Comparison of ENCODE assay signal across 8 cellular contexts in the genomic region with DNA sequence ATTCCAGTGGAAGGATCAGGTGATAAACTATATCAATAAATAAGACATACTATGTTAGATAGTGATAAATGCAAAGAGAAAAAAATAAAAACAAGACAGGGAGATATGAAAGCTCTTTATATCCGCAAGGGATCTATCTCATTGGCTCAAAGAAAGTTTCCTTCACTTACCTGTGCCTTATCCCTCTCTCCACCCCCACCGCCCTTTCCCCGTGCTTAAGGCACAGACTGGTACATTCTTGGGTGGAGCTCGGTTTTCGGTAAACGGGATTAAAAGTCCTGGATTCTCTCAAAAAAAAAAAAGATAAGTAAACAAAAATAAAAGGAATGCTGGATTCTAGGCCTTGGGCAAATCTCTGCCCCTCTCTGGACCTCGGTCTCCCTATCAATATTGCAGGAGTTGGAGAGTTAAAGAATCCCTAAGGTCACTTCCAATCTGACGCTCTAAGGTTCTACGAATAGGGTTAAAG. TPM values are rescaled to one million over a fixed set of nuclear protein-coding genes. Genes with fewer than 3 reads are reported as not detected.
DNase-seq lines count a peak whose midpoint lies in the region; ATAC-seq, FAIRE-seq and TF ChIP-seq lines count a peak whose summit lies in the region.

No MANE protein-coding gene starts in this region.

- no peak overlapping the region for H2BK5ac ChIP-seq in trophoblast cell (ENCODE audit: low read depth, low read length, poor library complexity)

- no peak for FAIRE-seq in endothelial cell of umbilical vein (lab: Jason Lieb, UNC)

- H3K36me3 ChIP-seq in PC-9 (ENCODE audit: low read depth) (no peaks in the 10 kb centered on the region), endothelial cell of umbilical vein (ENCODE audit: control insufficient read depth in 2 of 2, extremely low read depth in 1 of 2, insufficient read depth in 2 of 2, low read length in 2 of 2) (no peaks in the 10 kb centered on the region), trophoblast cell (ENCODE audit: control insufficient read depth in 1 of 2, insufficient read depth in 2 of 2, low read length in 2 of 2) (peaks cover 0 to 6% of the 10 kb centered on the region in 2 experiments)

- intact Hi-C loops in PC-9 (cut with micrococcal nuclease; ENCODE audit: unreplicated experiment): loop anchor here (2.0 to 10.0 kb wide), 7 partner anchors 33 to 619 kb away; a partner anchor contains a TSS
- intact Hi-C loops in endothelial cell of umbilical vein (cut with micrococcal nuclease): loop anchor here (1.0 to 10.0 kb wide), 3 partner anchors 77 to 319 kb away; a partner anchor contains a TSS

- H2BK12ac ChIP-seq in trophoblast cell (ENCODE audit: low read length): no peak overlapping the region

- dilution Hi-C loops in endothelial cell of umbilical vein (cut with MboI; ENCODE audit: extremely low pct_ligation_motif_present, low sequenced_read_pairs): no loop called here

- TF ChIP-seq CTCF in PC-9 (conservative IDR thresholded peaks at IDR 0.05) (no peak), endothelial cell of umbilical vein (IDR thresholded peaks at IDR 0.05; ENCODE audit: extremely low read depth in 1 of 2, insufficient read depth in 1 of 2, low read depth in 1 of 2, low read length in 2 of 2) (no peak)

- peaks cover 25% of the 10 kb centered on the region for H3F3A ChIP-seq in PC-9 (ENCODE audit: insufficient read depth, low read depth)

- H3K4me2 ChIP-seq in PC-9 (peak overlapping the region; percentile 93), endothelial cell of umbilical vein (ENCODE audit: insufficient read depth, low read length) (peak overlapping the region; percentile 68), trophoblast cell (ENCODE audit: low read length) (peak overlapping the region; percentile 71)

- no peak overlapping the region for H4K12ac ChIP-seq in trophoblast cell (ENCODE audit: low read depth, low read length)

- ATAC-seq in GM18867 (IDR thresholded peaks at IDR 0.05; ENCODE audit: unreplicated experiment) (no peak), GM18511 (IDR thresholded peaks at IDR 0.05; ENCODE audit: unreplicated experiment) (no peak)

- no peak overlapping the region for H4K91ac ChIP-seq in trophoblast cell (ENCODE audit: low read depth, low read length)

- no peak overlapping the region for H4K8ac ChIP-seq in trophoblast cell (ENCODE audit: low read depth, low read length)

- no peak overlapping the region for H2AK5ac ChIP-seq in trophoblast cell (ENCODE audit: low read length)

- H3K79me2 ChIP-seq in PC-9 (ENCODE audit: low read depth) (peaks cover 15% of the 10 kb centered on the region; the same call in 1 of the 2 replicates), endothelial cell of umbilical vein (ENCODE audit: control insufficient read depth, insufficient read depth, low read length) (peaks cover 11% of the 10 kb centered on the region), trophoblast cell (ENCODE audit: control insufficient read depth, insufficient read depth, low read length, poor library complexity) (peaks cover 3% of the 10 kb centered on the region)

- BruUV-seq in PC-9 (replicated peaks; lab: Mats Ljungman, UMichigan) (TSS peak; percentile 19), endothelial cell of umbilical vein (replicated peaks; lab: Mats Ljungman, UMichigan) (no TSS peak)

- H3K27me3 ChIP-seq in PC-9 (ENCODE audit: insufficient read depth, low read depth) (no peaks in the 10 kb centered on the region), endothelial cell of umbilical vein (ENCODE audit: control insufficient read depth in 2 of 2, insufficient read depth in 2 of 2, low read length in 2 of 2) (no peaks in the 10 kb centered on the region), trophoblast cell (ENCODE audit: insufficient read depth, low read length) (no peaks in the 10 kb centered on the region)

- no peak overlapping the region for H3K14ac ChIP-seq in trophoblast cell (ENCODE audit: low read length)

- H3K9me3 ChIP-seq in PC-9 (ENCODE audit: insufficient read depth, low read depth) (no peaks in the 10 kb centered on the region), endothelial cell of umbilical vein (replicated peaks; ENCODE audit: control insufficient read depth, insufficient read depth, low read length) (no peaks in the 10 kb centered on the region), trophoblast cell (ENCODE audit: insufficient read depth, low read depth, low read length) (no peaks in the 10 kb centered on the region)

- TF ChIP-seq POLR2A in endothelial cell of umbilical vein (IDR thresholded peaks at IDR 0.05; ENCODE audit: low read depth, low read length): no peak

- peaks cover 11% of the 10 kb centered on the region for H3K79me1 ChIP-seq in trophoblast cell (ENCODE audit: low read length)

- H3K18ac ChIP-seq in trophoblast cell (ENCODE audit: low read length): no peak overlapping the region

- H3K4me1 ChIP-seq in PC-9 (replicated peaks; ENCODE audit: insufficient read depth): peaks cover 17% of the 10 kb centered on the region
- peaks cover 24% of the 10 kb centered on the region for H3K4me1 ChIP-seq in endothelial cell of umbilical vein (ENCODE audit: control insufficient read depth, extremely low read depth, insufficient read depth, low read length)
- H3K4me1 ChIP-seq in trophoblast cell (ENCODE audit: control insufficient read depth in 1 of 2, insufficient read depth in 2 of 2, low read length in 2 of 2): peaks cover 5 to 6% of the 10 kb centered on the region in 2 experiments

- no peaks in the 10 kb centered on the region for H4K20me1 ChIP-seq in PC-9 (ENCODE audit: insufficient read depth)
- no peaks in the 10 kb centered on the region for H4K20me1 ChIP-seq in endothelial cell of umbilical vein (replicated peaks; ENCODE audit: control insufficient read depth, extremely low read depth, insufficient read depth, low read length)

- CTCF ChIA-PET in PC-9 (lab: Charles Lee): no interaction called here
- CTCF ChIA-PET in endothelial cell of umbilical vein (lab: Charles Lee): interaction anchor here (1.3 kb wide), 1 partner anchor 203 kb away, joined by 3 read pairs; no protein-coding TSS in a partner anchor

- POLR2A ChIA-PET in PC-9 (lab: Charles Lee; ENCODE audit: unreplicated experiment): interaction anchor here (0.5 to 1.3 kb wide), 3 partner anchors 90 to 372 kb away, joined by 3 to 35 read pairs (median 5); a partner anchor contains a TSS
- POLR2A ChIA-PET in endothelial cell of umbilical vein (lab: Charles Lee): no interaction called here

- no peaks in the 10 kb centered on the region for H3K9me1 ChIP-seq in endothelial cell of umbilical vein (replicated peaks; ENCODE audit: control insufficient read depth, extremely low read depth, insufficient read depth, low read length)

- peak; percentile 82 for DNase-seq in DMS53 (lab: John Stamatoyannopoulos, UW)
- no peak for DNase-seq in PC-9
- no peak for DNase-seq in endothelial cell of umbilical vein (ENCODE audit: low read depth, low spot score)
- DNase-seq in trophoblast cell: no peak
- DNase-seq in HuH-7 (ENCODE audit: low spot score): no peak
- DNase-seq in ecto neural progenitor cell (ENCODE audit: low spot score): no peak

- H3K23ac ChIP-seq in trophoblast cell (ENCODE audit: low read length): no peak overlapping the region

- H3K9me2 ChIP-seq in PC-9 (ENCODE audit: insufficient read depth): no peaks in the 10 kb centered on the region

- H2AFZ ChIP-seq in PC-9 (peak overlapping the region; percentile 81; the same call in 1 of the 2 replicates), endothelial cell of umbilical vein (ENCODE audit: low read depth, low read length) (peak overlapping the region; percentile 96), trophoblast cell (ENCODE audit: insufficient read depth, low read length, poor library complexity) (no peak overlapping the region)

- H3K4me3 ChIP-seq in PC-9 (peak overlapping the region; percentile 62), endothelial cell of umbilical vein (replicated peaks in 1 of 3; ENCODE audit: insufficient read depth in 1 of 3, low read depth in 1 of 3, low read length in 3 of 3) (peak overlapping the region in 2 of 3 experiments; percentile 16 to 74), trophoblast cell (ENCODE audit: low read depth, low read length) (no peak overlapping the region)

- H2BK120ac ChIP-seq in trophoblast cell (ENCODE audit: insufficient read depth, low read length, poor library complexity): no peak overlapping the region

- peak overlapping the region; percentile 54 for H3K27ac ChIP-seq in PC-9
- peak overlapping the region; percentile 37 for H3K27ac ChIP-seq in endothelial cell of umbilical vein (ENCODE audit: insufficient read depth, low read depth, low read length)
- H3K27ac ChIP-seq in trophoblast cell (ENCODE audit: low read depth, low read length): no peak overlapping the region

- no peak overlapping the region for H3K4ac ChIP-seq in trophoblast cell (ENCODE audit: low read depth, low read length)

- WGBS in trophoblast cell (ENCODE audit: extremely low coverage, insufficient coverage, insufficient read length): no CpG with 5 or more reads among the region's 9 CpGs

- H3K9ac ChIP-seq in endothelial cell of umbilical vein (replicated peaks; ENCODE audit: extremely low read depth, insufficient read depth, low read length) (peak overlapping the region; percentile 22), trophoblast cell (ENCODE audit: low read length) (no peak overlapping the region)

RNA-seq across cellular contexts. Expression of a gene that starts 0.6 kb away (rescaled TPM):
- total RNA-seq in PC-9 (2021) (12.0 and 18.8 TPM in 2 replicates), endothelial cell of umbilical vein (21.4 and 23.3 TPM in 2 replicates)
- polyA plus RNA-seq in endothelial cell of umbilical vein: 7.6 and 8.0 TPM in 2 replicates
- polyA plus RNA-seq in endothelial cell of umbilical vein (2011; cell fraction: cytosol; rRNA removed): 6.9 and 7.5 TPM in 2 replicates
- polyA plus RNA-seq in endothelial cell of umbilical vein (2011; cell fraction: nucleus; rRNA removed): 16.0 and 24.5 TPM in 2 replicates
- polyA plus RNA-seq in endothelial cell of umbilical vein (2012): 9.2 and 10.4 TPM in 2 replicates
- polyA minus RNA-seq in endothelial cell of umbilical vein: 29.4 and 38.1 TPM in 2 replicates
- 15.9 TPM for polyA minus RNA-seq in endothelial cell of umbilical vein (2011; cell fraction: cytosol; rRNA and poly(A)+ RNA removed)
- 22.9 and 28.5 TPM in 2 replicates for polyA minus RNA-seq in endothelial cell of umbilical vein (2011; cell fraction: nucleus; rRNA and poly(A)+ RNA removed)
- polyA plus RNA-seq in trophoblast cell (2013): 9.9 and 10.1 TPM in 2 replicates

RNA-seq across cellular contexts. Expression of a gene that starts 2.0 kb away (rescaled TPM):
- total RNA-seq in PC-9 (2021): 12.4 and 16.6 TPM in 2 replicates
- 9.0 and 10.5 TPM in 2 replicates for total RNA-seq in endothelial cell of umbilical vein
- polyA plus RNA-seq in endothelial cell of umbilical vein: 12.8 and 14.1 TPM in 2 replicates
- 11.5 and 12.7 TPM in 2 replicates for polyA plus RNA-seq in endothelial cell of umbilical vein (2011; cell fraction: cytosol; rRNA removed)
- polyA plus RNA-seq in endothelial cell of umbilical vein (2011; cell fraction: nucleus; rRNA removed): 13.3 and 15.7 TPM in 2 replicates
- polyA plus RNA-seq in endothelial cell of umbilical vein (2012): 5.9 and 6.4 TPM in 2 replicates
- polyA minus RNA-seq in endothelial cell of umbilical vein: 10.3 and 13.0 TPM in 2 replicates
- 116 TPM for polyA minus RNA-seq in endothelial cell of umbilical vein (2011; cell fraction: cytosol; rRNA and poly(A)+ RNA removed)
- 2.5 and 3.8 TPM in 2 replicates for polyA minus RNA-seq in endothelial cell of umbilical vein (2011; cell fraction: nucleus; rRNA and poly(A)+ RNA removed)
- polyA plus RNA-seq in trophoblast cell (2013): 8.5 and 8.6 TPM in 2 replicates

RNA-seq across cellular contexts. Expression of a gene that starts 50.2 kb away (rescaled TPM):
- not detected in 2 replicates for total RNA-seq in PC-9 (2021)
- not detected in 2 replicates for total RNA-seq in endothelial cell of umbilical vein
- not detected in 2 replicates for polyA plus RNA-seq in endothelial cell of umbilical vein
- not detected in 2 replicates for polyA plus RNA-seq in endothelial cell of umbilical vein (2011; cell fraction: cytosol; rRNA removed)
- not detected in 2 replicates for polyA plus RNA-seq in endothelial cell of umbilical vein (2011; cell fraction: nucleus; rRNA removed)
- polyA plus RNA-seq in endothelial cell of umbilical vein (2012): not detected in 2 replicates
- polyA minus RNA-seq in endothelial cell of umbilical vein: not detected in 2 replicates
- not detected for polyA minus RNA-seq in endothelial cell of umbilical vein (2011; cell fraction: cytosol; rRNA and poly(A)+ RNA removed)
- not detected in 2 replicates for polyA minus RNA-seq in endothelial cell of umbilical vein (2011; cell fraction: nucleus; rRNA and poly(A)+ RNA removed)
- polyA plus RNA-seq in trophoblast cell (2013): not detected in 2 replicates

RNA-seq across cellular contexts. Expression of a gene that starts 58.8 kb away (rescaled TPM):
- total RNA-seq in PC-9 (2021) (2.7 and 2.9 TPM in 2 replicates), endothelial cell of umbilical vein (1.1 and 1.9 TPM in 2 replicates)
- polyA plus RNA-seq in endothelial cell of umbilical vein: 0.22 and 0.39 TPM in 2 replicates
- 0.44 and 0.48 TPM in 2 replicates for polyA plus RNA-seq in endothelial cell of umbilical vein (2011; cell fraction: cytosol; rRNA removed)
- polyA plus RNA-seq in endothelial cell of umbilical vein (2011; cell fraction: nucleus; rRNA removed): 0.14 and 0.41 TPM in 2 replicates
- polyA plus RNA-seq in endothelial cell of umbilical vein (2012): 0.72 and 1.3 TPM in 2 replicates
- polyA minus RNA-seq in endothelial cell of umbilical vein: 0.51 and 0.58 TPM in 2 replicates
- polyA minus RNA-seq in endothelial cell of umbilical vein (2011; cell fraction: cytosol; rRNA and poly(A)+ RNA removed): 17.4 TPM
- polyA minus RNA-seq in endothelial cell of umbilical vein (2011; cell fraction: nucleus; rRNA and poly(A)+ RNA removed): 0.34 TPM in 1 of 2 replicates, not detected in the other
- 0.10 and 0.18 TPM in 2 replicates for polyA plus RNA-seq in trophoblast cell (2013)
